1 cellular context compared by ENCODE assay signal in genomic region chr9:114274217-114274616, GRCh38.
A peak's percentile ranks its signal among the peaks of the same experiment; 100 is the strongest.
TF ChIP-seq lines count a peak whose summit lies in the region.

No MANE protein-coding gene starts in this region.

TF ChIP-seq in HepG2, 621 proteins besides CTCF, POLR2A, EP300 and RAD21 (continued from another document):
- peak; percentile 27; the same call in 1 of the 2 replicates for TF ChIP-seq POLR2G (IDR thresholded peaks at IDR 0.05; ENCODE audit: low read depth, low read length)
- TF ChIP-seq ZNF629 (CRISPR knock-in tag; conservative IDR thresholded peaks at IDR 0.05): peak; percentile 71
